Comparison of ENCODE assay signal across 10 cellular contexts in the genomic region with DNA sequence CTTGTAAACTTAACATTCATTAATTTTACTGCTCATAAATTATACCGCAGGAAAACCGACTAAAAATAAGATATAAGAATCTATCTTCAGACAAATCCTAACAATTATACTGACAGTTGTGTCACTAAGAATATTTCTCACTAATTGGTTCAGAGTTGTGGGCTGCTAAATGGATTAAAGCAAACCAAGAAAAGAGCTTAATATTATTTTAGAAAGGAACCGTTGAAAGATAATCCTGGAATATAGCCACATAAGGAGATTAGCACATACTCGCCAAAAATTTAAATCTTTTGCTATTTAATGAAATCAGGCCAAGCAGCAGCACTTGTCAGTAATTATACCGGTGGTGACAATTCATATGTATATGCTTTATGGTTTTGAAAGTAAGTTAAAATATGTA.
"Had no signal": no experiment of that assay in that cellular context is flagged by ENCODE, and none has a peak within 500 bp of the region (broad histone marks: within the 10 kb centered on the region; RNA-seq: fewer than 3 reads in every experiment).

No MANE protein-coding gene starts in this region.

- H3K27ac ChIP-seq: GM23248, HL-60 had no signal

- H3K4me3 Mint-ChIP-seq: HFFc6, IgD-negative memory B cell had no signal

- H3K36me3 ChIP-seq: HAP-1 had no signal

- H3K4me3 ChIP-seq: GM23248, HAP-1 had no signal

- H3K9me3 Mint-ChIP-seq: HFFc6, IgD-negative memory B cell had no signal

- H3K9me3 ChIP-seq: HAP-1 had no signal

- H3K27me3 Mint-ChIP-seq: IgD-negative memory B cell had no signal

- DNase-seq: GM23248, GOT3, H7, HFFc6, KBM-7 had no signal

- H3K4me1 Mint-ChIP-seq: IgD-negative memory B cell had no signal

- ATAC-seq: HCT116, HepG2 had no signal

- H3K27ac Mint-ChIP-seq: HFFc6, IgD-negative memory B cell had no signal
